25 cellular contexts compared by ENCODE assay signal in genomic region chr11:22753401-22753800, GRCh38.
"Had no signal": no experiment of that assay in that cellular context is flagged by ENCODE, and none has a peak within 500 bp of the region (broad histone marks: within the 10 kb centered on the region; RNA-seq: fewer than 3 reads in every experiment).

No MANE protein-coding gene starts in this region.

- H3K9me3 Mint-ChIP-seq: activated CD4-positive, alpha-beta T cell treated with anti-CD3 and anti-CD28 coated beads, Interleukin-2, amount 10 ng/mL, durations not matched to agents 24 days and 14 days; activated CD8-positive, alpha-beta T cell treated with anti-CD3 and anti-CD28 coated beads for 36 hours; activated T-helper 1 cell treated with anti-CD3 and anti-CD28 coated beads, Interleukin-12 subunit alpha, Interleukin-12 subunit beta, Interleukin-2, Interleukin-4 antibody, amounts not matched to agents 30 ng/mL and 10 ng/mL and 1 ng/mL, durations not matched to agents 14 hours and 24 hours and 36 hours; brain; dendritic cell treated with granulocyte-macrophage colony-stimulating factor and Interleukin-4, amounts not matched to agents 40 ng/mL and 50 ng/mL, for 4 days; immature natural killer cell; naive B cell; neural crest cell; T-helper 2 cell treated with Interferon-gamma antibody and Interleukin-4, amounts not matched to agents 5 μg/mL and 100 μg/mL, for 36 hours had no signal

- H3K36me3 ChIP-seq: lower lobe of right lung, spleen, thyroid gland, upper lobe of right lung had no signal

- H3K79me2 ChIP-seq: hepatocyte had no signal

- H3K4me2 ChIP-seq: hepatocyte had no signal

- H2AFZ ChIP-seq: hepatocyte had no signal

- H3K4me3 ChIP-seq: hepatocyte, lower lobe of right lung, spleen, thyroid gland, upper lobe of right lung had no signal

- H3K27me3 ChIP-seq: hepatocyte, spleen, thyroid gland, upper lobe of right lung had no signal

- H3K27ac ChIP-seq: foreskin keratinocyte, hepatocyte, lower lobe of right lung, spleen, thyroid gland, upper lobe of right lung, VCaP had no signal

- H3K27me3 Mint-ChIP-seq: brain; dendritic cell treated with granulocyte-macrophage colony-stimulating factor and Interleukin-4, amounts not matched to agents 40 ng/mL and 50 ng/mL, for 4 days; naive B cell had no signal

- H3K36me3 Mint-ChIP-seq: brain, immature natural killer cell, naive B cell had no signal

- ATAC-seq: activated CD4-positive, CD25-positive, alpha-beta regulatory T cell treated with anti-CD3 and anti-CD28 coated beads, Interleukin-2, amount 50 U/mL, for 24 hours; foreskin keratinocyte; lower lobe of right lung; upper lobe of right lung had no signal

- H3K4me1 Mint-ChIP-seq: immature natural killer cell, naive B cell had no signal

- H3K4me3 Mint-ChIP-seq: activated CD4-positive, alpha-beta T cell treated with anti-CD3 and anti-CD28 coated beads, Interleukin-2, amount 10 ng/mL, durations not matched to agents 24 days and 14 days; activated CD8-positive, alpha-beta T cell treated with anti-CD3 and anti-CD28 coated beads for 36 hours; activated T-helper 1 cell treated with anti-CD3 and anti-CD28 coated beads, Interleukin-12 subunit alpha, Interleukin-12 subunit beta, Interleukin-2, Interleukin-4 antibody, amounts not matched to agents 30 ng/mL and 10 ng/mL and 1 ng/mL, durations not matched to agents 14 hours and 24 hours and 36 hours; brain; dendritic cell treated with granulocyte-macrophage colony-stimulating factor and Interleukin-4, amounts not matched to agents 40 ng/mL and 50 ng/mL, for 4 days; immature natural killer cell; naive B cell; neural crest cell; T-helper 2 cell treated with Interferon-gamma antibody and Interleukin-4, amounts not matched to agents 5 μg/mL and 100 μg/mL, for 36 hours had no signal

- H3K4me1 ChIP-seq: foreskin keratinocyte, lower lobe of right lung, spleen, upper lobe of right lung had no signal

- H3K27ac Mint-ChIP-seq: activated CD4-positive, alpha-beta T cell treated with anti-CD3 and anti-CD28 coated beads, Interleukin-2, amount 10 ng/mL, durations not matched to agents 24 days and 14 days; activated T-helper 1 cell treated with anti-CD3 and anti-CD28 coated beads, Interleukin-12 subunit alpha, Interleukin-12 subunit beta, Interleukin-2, Interleukin-4 antibody, amounts not matched to agents 30 ng/mL and 10 ng/mL and 1 ng/mL, durations not matched to agents 14 hours and 24 hours and 36 hours; dendritic cell treated with granulocyte-macrophage colony-stimulating factor and Interleukin-4, amounts not matched to agents 40 ng/mL and 50 ng/mL, for 4 days; immature natural killer cell; naive B cell; T-helper 2 cell treated with Interferon-gamma antibody and Interleukin-4, amounts not matched to agents 5 μg/mL and 100 μg/mL, for 36 hours had no signal

- DNase-seq: activated CD4-positive, alpha-beta T cell treated with anti-CD3 and anti-CD28 coated beads, Interleukin-2, amount 10 ng/mL, durations not matched to agents 24 days and 14 days; activated CD8-positive, alpha-beta T cell treated with anti-CD3 and anti-CD28 coated beads for 36 hours; activated gamma-delta T cell; activated naive CD4-positive, alpha-beta T cell treated with anti-CD3 and anti-CD28 coated beads, Interleukin-2, amount 50 U/mL, for 16 hours; aorta; effector CD4-positive, alpha-beta T cell; immature natural killer cell; lower lobe of right lung; mesendoderm; naive B cell; spleen; stimulated activated CD4-positive, alpha-beta T cell treated with anti-CD3 and anti-CD28 coated beads, Interleukin-4, amount 100 ng/mL, for 1 hour; stimulated activated naive CD4-positive, alpha-beta T cell treated with Interleukin-2 at 50 U/mL for 16 hours; substantia nigra; thyroid gland; upper lobe of right lung had no signal
